8 cellular contexts compared by ENCODE assay signal in genomic region chr16:667113-667779, GRCh38. TPM values are rescaled to one million over a fixed set of nuclear protein-coding genes. Genes with fewer than 3 reads are reported as not detected.
DNase-seq lines count a peak whose midpoint lies in the region; ATAC-seq and TF ChIP-seq lines count a peak whose summit lies in the region.

No MANE protein-coding gene starts in this region.

- H3K4me3 ChIP-seq in HL-60 (replicated peaks; ENCODE audit: insufficient read depth, low read length): no peak overlapping the region
- peak overlapping the region; percentile 86 to 98 for H3K4me3 ChIP-seq in ascending aorta
- peak overlapping the region; percentile 42 for H3K4me3 ChIP-seq in naive thymus-derived CD4-positive, alpha-beta T cell (ENCODE audit: low read length)

- ATAC-seq in naive thymus-derived CD4-positive, alpha-beta T cell: no peak
- ATAC-seq in HG03097 (IDR thresholded peaks at IDR 0.05; ENCODE audit: low FRiP score, unreplicated experiment) (no peak), esophagus mucosa (no peak)

- H3K27ac ChIP-seq in 22Rv1: peak overlapping the region; percentile 88
- H3K27ac ChIP-seq in HL-60 (replicated peaks): 0 out of 2 replicates have a peak overlapping the region, but pooled peaks have one; percentile 3
- peak overlapping the region; percentile 28 to 88 for H3K27ac ChIP-seq in ascending aorta
- peak overlapping the region; percentile 75 for H3K27ac ChIP-seq in naive thymus-derived CD4-positive, alpha-beta T cell (ENCODE audit: low read depth, low read length)

- H3K36me3 ChIP-seq in ascending aorta: peaks cover 29% of the 10 kb centered on the region in 2 donors
- H3K36me3 ChIP-seq in naive thymus-derived CD4-positive, alpha-beta T cell (ENCODE audit: control insufficient read depth in 2 of 3, insufficient read depth in 3 of 3, low read length in 3 of 3): peaks cover 0 to 33% (median 3%) of the 10 kb centered on the region in 3 experiments

- intact Hi-C loops in ascending aorta (cut with DNase I): loop anchor here (10.0 kb wide), 1 partner anchor 272 kb away; the partner anchor contains the start of gene NME4
- intact Hi-C loops in naive thymus-derived CD4-positive, alpha-beta T cell (cut with micrococcal nuclease): no loop called here

- no peaks in the 10 kb centered on the region for H3K9me3 Mint-ChIP-seq in naive thymus-derived CD4-positive, alpha-beta T cell

- H3K4me3 Mint-ChIP-seq in naive thymus-derived CD4-positive, alpha-beta T cell: peak overlapping the region; percentile 68 to 84 (median 78)

- peaks cover 0 to 14% of the 10 kb centered on the region in 2 donors for H3K4me1 ChIP-seq in ascending aorta
- peaks cover 9 to 12% of the 10 kb centered on the region in 2 donors for H3K4me1 ChIP-seq in naive thymus-derived CD4-positive, alpha-beta T cell (ENCODE audit: control insufficient read depth in 2 of 2, insufficient read depth in 2 of 2, low read length in 2 of 2)

- peaks cover 0 to 5% (median 3%) of the 10 kb centered on the region in 5 donors for H3K36me3 Mint-ChIP-seq in naive thymus-derived CD4-positive, alpha-beta T cell

- peaks cover 0 to 10% (median 6%) of the 10 kb centered on the region in 7 donors for H3K4me1 Mint-ChIP-seq in naive thymus-derived CD4-positive, alpha-beta T cell

- no peak for TF ChIP-seq CTCF in 22Rv1 (IDR thresholded peaks at IDR 0.05)
- no peak for TF ChIP-seq CTCF in HL-60 (IDR thresholded peaks at IDR 0.05; ENCODE audit: insufficient read depth, low read length)
- no peak for TF ChIP-seq CTCF in ascending aorta (IDR thresholded peaks at IDR 0.05)

- no peaks in the 10 kb centered on the region for H3K9me3 ChIP-seq in ascending aorta
- no peaks in the 10 kb centered on the region for H3K9me3 ChIP-seq in naive thymus-derived CD4-positive, alpha-beta T cell (ENCODE audit: control insufficient read depth in 2 of 3, low read length in 3 of 3)

- H3K27ac Mint-ChIP-seq in naive thymus-derived CD4-positive, alpha-beta T cell: peak overlapping the region in 7 of 9 donors; percentile 61 to 93 (median 86)

- H3K27me3 ChIP-seq in HL-60 (ENCODE audit: insufficient read depth, poor library complexity, severe bottlenecking): no peaks in the 10 kb centered on the region
- no peaks in the 10 kb centered on the region for H3K27me3 ChIP-seq in ascending aorta
- H3K27me3 ChIP-seq in naive thymus-derived CD4-positive, alpha-beta T cell (ENCODE audit: control insufficient read depth in 2 of 2, insufficient read depth in 2 of 2, low read length in 2 of 2): no peaks in the 10 kb centered on the region

- POLR2A ChIA-PET in naive thymus-derived CD4-positive, alpha-beta T cell (lab: Charles Lee): interaction anchor here (0.7 to 5.3 kb wide), 10 partner anchors 9 to 98 kb away, joined by 3 to 33 read pairs (median 7); partner anchors contain the start of genes JMJD8, METTL26, STUB1 and WDR24

- CTCF ChIA-PET in naive thymus-derived CD4-positive, alpha-beta T cell (lab: Charles Lee): interaction anchor here (0.6 to 1.3 kb wide), 4 partner anchors 12 to 29 kb away, joined by 3 to 4 read pairs (median 4); partner anchors contain the start of gene JMJD8

- DNase-seq in HL-60 (ENCODE audit: low read depth in 1 of 2, low spot score in 1 of 2) (no peak), ascending aorta (ENCODE audit: low spot score in 2 of 2) (no peak), NCI-H526 treated with DMSO at 0.1 percent for 48 hours (lab: John Stamatoyannopoulos, UW) (no peak), hepatic stellate cell (ENCODE audit: low spot score) (no peak)
- DNase-seq in naive thymus-derived CD4-positive, alpha-beta T cell: no peak

- no peaks in the 10 kb centered on the region for H3K27me3 Mint-ChIP-seq in naive thymus-derived CD4-positive, alpha-beta T cell

RNA-seq across cellular contexts. Expression of gene RHOT2, which starts 0.7 kb away (rescaled TPM):
- total RNA-seq in ascending aorta (41.8 TPM), esophagus mucosa (58.7 TPM)
- 100 to 1,000 TPM; 145 to 232 (median 186) TPM for total RNA-seq in naive thymus-derived CD4-positive, alpha-beta T cell
- polyA plus RNA-seq in naive thymus-derived CD4-positive, alpha-beta T cell: 10 to 100 TPM; 32.7 to 56.7 TPM

RNA-seq across cellular contexts. Expression of gene RHBDL1, which starts 8.2 kb away (rescaled TPM):
- total RNA-seq in ascending aorta (1.1 TPM), esophagus mucosa (1.0 TPM)
- total RNA-seq in naive thymus-derived CD4-positive, alpha-beta T cell: 1 to 10 TPM in 4 of 5 experiments, under 1 TPM in 1; 0.65 to 3.1 (median 1.6) TPM
- not detected for polyA plus RNA-seq in naive thymus-derived CD4-positive, alpha-beta T cell

RNA-seq across cellular contexts. Expression of gene STUB1, which starts 13.0 kb away (rescaled TPM):
- total RNA-seq in ascending aorta: 258 TPM
- 100 to 1,000 TPM in 1 of 5 experiments, 10 to 100 TPM in 4; 68.6 to 105 (median 77.4) TPM for total RNA-seq in naive thymus-derived CD4-positive, alpha-beta T cell
- polyA plus RNA-seq in naive thymus-derived CD4-positive, alpha-beta T cell: 100 to 1,000 TPM; 132 to 159 TPM
- total RNA-seq in esophagus mucosa: 87.5 TPM

RNA-seq across cellular contexts. Expression of gene JMJD8, which starts 16.9 kb away (rescaled TPM):
- total RNA-seq in ascending aorta (158 TPM), esophagus mucosa (31.7 TPM)
- 10 to 100 TPM; 26.8 to 48.1 (median 37.2) TPM for total RNA-seq in naive thymus-derived CD4-positive, alpha-beta T cell
- polyA plus RNA-seq in naive thymus-derived CD4-positive, alpha-beta T cell: 10 to 100 TPM; 43.2 to 62.1 TPM

RNA-seq across cellular contexts. Expression of gene WDR90, which starts 18.1 kb away (rescaled TPM):
- 50.0 TPM for total RNA-seq in ascending aorta
- 10 to 100 TPM; 11.7 to 70.6 (median 13.9) TPM for total RNA-seq in naive thymus-derived CD4-positive, alpha-beta T cell
- under 1 TPM; 0.56 to 0.63 TPM for polyA plus RNA-seq in naive thymus-derived CD4-positive, alpha-beta T cell
- 17.9 TPM for total RNA-seq in esophagus mucosa

Comparison
In these comparisons a context has a peak if more than half of its experiments do, and no peak if none do; other contexts are left out.
1. H3K27ac ChIP-seq: peak in every context shown above with its lines; median percentile 88 in 22Rv1; 75 in naive thymus-derived CD4-positive, alpha-beta T cell; 58 in ascending aorta; 3 in HL-60.